ENCODE assay signal across 28 cellular contexts in the genomic region with DNA sequence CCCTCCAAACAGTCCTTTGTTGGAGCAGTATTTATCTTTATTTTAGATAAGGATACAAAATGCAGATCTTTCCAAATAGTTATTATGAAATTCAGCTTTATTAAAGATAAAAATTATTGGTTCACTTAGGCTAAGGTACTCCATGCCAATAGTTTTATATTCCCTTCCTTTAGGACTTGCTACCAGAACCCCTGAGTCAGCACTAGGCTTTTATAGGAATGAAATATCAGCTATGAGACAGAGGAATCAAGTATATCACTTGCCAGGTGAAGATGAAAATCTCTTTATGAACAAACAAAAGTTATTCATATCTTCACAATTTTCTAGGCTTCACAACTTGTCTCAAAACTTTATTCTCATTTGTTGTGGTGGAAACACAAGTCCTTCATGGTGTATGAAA.
"Had no signal": no experiment of that assay in that cellular context is flagged by ENCODE, and none has a peak within 500 bp of the region (broad histone marks: within the 10 kb centered on the region; RNA-seq: fewer than 3 reads in every experiment).

No MANE protein-coding gene starts in this region.

- H3K4me3 ChIP-seq: colonic mucosa, coronary artery, dorsolateral prefrontal cortex, esophagus muscularis mucosa, esophagus squamous epithelium, gastrocnemius medialis, gastroesophageal sphincter, heart left ventricle, heart right ventricle, hepatocyte had no signal

- H3K36me3 ChIP-seq: colonic mucosa, esophagus muscularis mucosa, esophagus squamous epithelium, gastrocnemius medialis, gastroesophageal sphincter, heart left ventricle, heart right ventricle had no signal

- H2AFZ ChIP-seq: hepatocyte had no signal

- ATAC-seq: effector memory CD8-positive, alpha-beta T cell; esophagus mucosa; foreskin keratinocyte; gastrocnemius medialis; gastroesophageal sphincter; heart left ventricle; heart right ventricle had no signal

- H3K79me2 ChIP-seq: hepatocyte had no signal

- H3K4me2 ChIP-seq: hepatocyte had no signal

- H3K9me3 ChIP-seq: colonic mucosa, esophagus muscularis mucosa, esophagus squamous epithelium, gastrocnemius medialis, gastroesophageal sphincter, heart left ventricle had no signal

- H3K27me3 ChIP-seq: colonic mucosa, dorsolateral prefrontal cortex, esophagus muscularis mucosa, esophagus squamous epithelium, foreskin keratinocyte, gastrocnemius medialis, gastroesophageal sphincter, heart left ventricle, heart right ventricle, hepatocyte had no signal

- FAIRE-seq: endometrium, endothelial cell of umbilical vein, frontal cortex had no signal

- H3K4me1 ChIP-seq: colonic mucosa, esophagus muscularis mucosa, esophagus squamous epithelium, foreskin keratinocyte, gastrocnemius medialis, gastroesophageal sphincter, heart left ventricle, heart right ventricle had no signal

- DNase-seq: colonic mucosa; cortex of kidney; dermis blood vessel endothelial cell; dorsolateral prefrontal cortex; effector CD4-positive, alpha-beta T cell; effector CD8-positive, alpha-beta T cell; effector memory CD4-positive, alpha-beta T cell; effector memory CD8-positive, alpha-beta T cell; endodermal cell; erythroblast; esophagus squamous epithelium; foreskin fibroblast; foreskin keratinocyte; foreskin melanocyte; gastrocnemius medialis; glutamatergic neuron; head of caudate nucleus; heart left ventricle; heart right ventricle had no signal

- H3K27ac ChIP-seq: colonic mucosa, coronary artery, dorsolateral prefrontal cortex, epithelial cell of prostate, esophagus muscularis mucosa, esophagus squamous epithelium, foreskin keratinocyte, gastrocnemius medialis, gastroesophageal sphincter, heart left ventricle, heart right ventricle, hepatocyte had no signal
